Comparison of ENCODE assay signal across 15 cellular contexts in genomic region chr1:16456151-16456550, GRCh38. TPM values are rescaled to one million over a fixed set of nuclear protein-coding genes. Genes with fewer than 3 reads are reported as not detected.
"Had no signal": no experiment of that assay in that cellular context is flagged by ENCODE, and none has a peak within 500 bp of the region (broad histone marks: within the 10 kb centered on the region; RNA-seq: fewer than 3 reads in every experiment).

No MANE protein-coding gene starts in this region.

RNA-seq across cellular contexts. Expression of gene SPATA21, which starts 18.9 kb away (rescaled TPM):
- total RNA-seq: activated B cell treated with CpG ODN at 0.5 μM for 24 hours; activated CD8-positive, alpha-beta T cell treated with anti-CD3 and anti-CD28 coated beads for 36 hours; activated naive CD8-positive, alpha-beta T cell treated with anti-CD3 and anti-CD28 coated beads for 36 hours; activated T-helper 1 cell treated with anti-CD3 and anti-CD28 coated beads, Interleukin-12 subunit alpha, Interleukin-12 subunit beta, Interleukin-2, Interleukin-4 antibody, amounts not matched to agents 30 ng/mL and 10 ng/mL and 1 ng/mL, durations not matched to agents 14 hours and 24 hours and 36 hours; astrocyte; colonic mucosa; dermis microvascular lymphatic vessel endothelial cell; endothelial cell of umbilical vein; esophagus squamous epithelium; fibroblast of lung; glomerular endothelial cell; T-helper 17 cell had no signal
- polyA plus RNA-seq: endothelial cell of umbilical vein, fibroblast of lung had no signal

RNA-seq across cellular contexts. Expression of gene RNU1-1, which starts 57.9 kb away (rescaled TPM):
- total RNA-seq: fibroblast of villous mesenchyme had no signal
- polyA plus RNA-seq: adipose tissue, esophagus, fibroblast of lung had no signal
